Comparison of ENCODE assay signal across 16 cellular contexts in the genomic region with DNA sequence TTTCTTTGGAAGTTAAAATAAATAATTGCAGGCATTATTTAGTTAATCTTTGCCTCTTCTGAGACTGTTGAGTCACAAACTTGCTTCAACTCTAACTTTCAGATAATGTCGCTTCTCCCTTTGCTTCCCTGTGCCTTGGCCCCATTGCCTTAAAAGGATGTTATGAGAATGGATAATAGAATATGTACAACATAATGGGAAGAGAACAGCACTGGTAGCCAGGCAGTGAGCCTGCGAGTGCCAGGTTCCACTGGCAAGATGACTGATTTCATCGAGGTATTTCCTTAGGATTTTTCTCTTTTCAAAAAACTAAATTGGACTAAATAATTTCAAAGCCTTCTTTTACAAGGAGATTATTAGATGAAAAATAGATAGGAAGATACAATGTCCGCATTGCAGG.
DNase-seq lines count a peak whose midpoint lies in the region; ATAC-seq, FAIRE-seq and TF ChIP-seq lines count a peak whose summit lies in the region.
"Had no signal": no experiment of that assay in that cellular context is flagged by ENCODE, and none has a peak within 500 bp of the region (broad histone marks: within the 10 kb centered on the region; RNA-seq: fewer than 3 reads in every experiment).

No MANE protein-coding gene starts in this region.

- H3K4me1 ChIP-seq in Panc1 (ENCODE audit: control insufficient read depth, insufficient read depth, low read length): peaks cover 9% of the 10 kb centered on the region
- H3K4me1 ChIP-seq: HAP-1 had no signal

- ATAC-seq in Panc1: no peak
- ATAC-seq in HG02970 (IDR thresholded peaks at IDR 0.05; ENCODE audit: low FRiP score, unreplicated experiment): no peak
- no peak for ATAC-seq in HG03280 (IDR thresholded peaks at IDR 0.05; ENCODE audit: unreplicated experiment)
- ATAC-seq: GM12878 had no signal

- peak overlapping the region; percentile 31; the same call in 1 of the 2 replicates for H3K27ac ChIP-seq in Panc1 (ENCODE audit: low read length)
- H3K27ac ChIP-seq in dorsolateral prefrontal cortex: peak overlapping the region in 52 of 59 donors; percentile 1 to 89 (median 58)
- H3K27ac ChIP-seq: 22Rv1; BLaER1 treated with 17β-estradiol and CSF1 and Interleukin-3, amounts not matched to agents 10 nM and 100 nM had no signal

- peak; percentile 48 for DNase-seq in NCI-H2107 treated with DMSO at 0.1 percent for 48 hours (lab: John Stamatoyannopoulos, UW; ENCODE audit: unreplicated experiment)
- DNase-seq in NCI-H2107 (lab: John Stamatoyannopoulos, UW): no peak
- DNase-seq in Panc1 (ENCODE audit: low read depth, low spot score): no peak
- DNase-seq in dorsolateral prefrontal cortex: peak in 2 of 10 donors; percentile 16 to 45
- no peak for DNase-seq in urothelium cell line (ENCODE audit: low spot score)
- DNase-seq in NCI-H2227 treated with DMSO at 0.1 percent for 48 hours (lab: John Stamatoyannopoulos, UW): no peak
- DNase-seq: ACHN; CD4-positive, CD25-positive, alpha-beta regulatory T cell; DMS53; GOT3 had no signal

- no peaks in the 10 kb centered on the region for H3K9me3 ChIP-seq in Panc1 (ENCODE audit: control insufficient read depth, insufficient read depth, low read depth, low read length)
- H3K9me3 ChIP-seq: BLaER1 treated with 17β-estradiol and CSF1 and Interleukin-3, amounts not matched to agents 10 nM and 100 nM; HAP-1 had no signal

- no peak overlapping the region for H3K4me3 ChIP-seq in Panc1 (ENCODE audit: low read depth in 2 of 2, low read length in 2 of 2)
- H3K4me3 ChIP-seq in dorsolateral prefrontal cortex: peak overlapping the region in 50 of 59 donors; percentile 8 to 70 (median 51)
- H3K4me3 ChIP-seq: BLaER1 treated with 17β-estradiol and CSF1 and Interleukin-3, amounts not matched to agents 10 nM and 100 nM; GM12878; HAP-1 had no signal

- H3K36me3 ChIP-seq in Panc1 (ENCODE audit: control insufficient read depth, insufficient read depth, low read length): no peaks in the 10 kb centered on the region
- H3K36me3 ChIP-seq: BLaER1 treated with 17β-estradiol and CSF1 and Interleukin-3, amounts not matched to agents 10 nM and 100 nM; HAP-1 had no signal

- peak; percentile 87 for FAIRE-seq in urothelium cell line (lab: Jason Lieb, UNC)
- FAIRE-seq: GM12878 had no signal

- CTCF ChIA-PET in Panc1 (lab: Charles Lee): no interaction called here

- BruUV-seq in Panc1 (replicated peaks; lab: Mats Ljungman, UMichigan): no TSS peak

- no peak for TF ChIP-seq CTCF in Panc1 (IDR thresholded peaks at IDR 0.05)
- no peak for TF ChIP-seq CTCF in dorsolateral prefrontal cortex (IDR thresholded peaks at IDR 0.05 in 54 of 56, conservative IDR thresholded peaks at IDR 0.05 in 2 of 56; ENCODE audit: low read depth in 1 of 56, partially characterized antibody in 56 of 56)

- H3K27me3 ChIP-seq in Panc1 (ENCODE audit: control insufficient read depth, insufficient read depth, low read length) (no peaks in the 10 kb centered on the region; the same call in 1 of the 2 replicates), dorsolateral prefrontal cortex (peaks cover 0 to 6% (median 0%) of the 10 kb centered on the region in 45 donors)
- H3K27me3 ChIP-seq: BLaER1 treated with 17β-estradiol and CSF1 and Interleukin-3, amounts not matched to agents 10 nM and 100 nM had no signal

- in situ Hi-C loops in Panc1 (cut with HindIII; ENCODE audit: low pct_unique_long_range_greater_than_20kb, low sequenced_read_pairs): no loop called here

- POLR2A ChIA-PET in Panc1 (lab: Charles Lee): no interaction called here

- intact Hi-C loops in Panc1 (cut with micrococcal nuclease; ENCODE audit: unreplicated experiment): loop anchor here (2.0 kb wide), 1 partner anchor 100 kb away; no protein-coding TSS in a partner anchor
- intact Hi-C loops in dorsolateral prefrontal cortex (cut with DNase I): loop anchor here (5.0 to 10.0 kb wide), 3 partner anchors 96 to 126 kb away; no protein-coding TSS in a partner anchor

Comparison
In these comparisons a context has a peak if more than half of its experiments do, and no peak if none do; other contexts are left out.
1. H3K4me3 ChIP-seq: peak in dorsolateral prefrontal cortex (50 of 59); none in Panc1 (0 of 2).